8 cellular contexts compared by ENCODE assay signal in genomic region chr11:59560702-59561469, GRCh38. TPM values are rescaled to one million over a fixed set of nuclear protein-coding genes. Genes with fewer than 3 reads are reported as not detected.
DNase-seq lines count a peak whose midpoint lies in the region; ATAC-seq and TF ChIP-seq lines count a peak whose summit lies in the region.

No MANE protein-coding gene starts in this region.

- TF ChIP-seq CTCF in AG10803 (conservative IDR thresholded peaks at IDR 0.05; ENCODE audit: low read length): no peak
- TF ChIP-seq CTCF in lower lobe of right lung (IDR thresholded peaks at IDR 0.05): no peak

- no peaks in the 10 kb centered on the region for H3K9me3 ChIP-seq in lower lobe of right lung

- DNase-seq in AG10803 (ENCODE audit: low read depth) (peak; percentile 74), NCI-H69 (lab: John Stamatoyannopoulos, UW) (peak; percentile 92), ecto neural progenitor cell (ENCODE audit: low spot score) (peak; percentile 89), lower lobe of right lung (peak; percentile 89)
- DNase-seq in activated CD4-positive, alpha-beta T cell treated with anti-CD3 and anti-CD28 coated beads, Interleukin-2, amount 50 U/mL, for 48 hours: peak; percentile 87 to 88
- DNase-seq in stimulated activated CD4-positive, alpha-beta T cell treated with anti-CD3 and anti-CD28 coated beads, Interleukin-4, amount 100 ng/mL, for 48 hours (ENCODE audit: low read depth in 2 of 2): peak; percentile 77 to 79

- intact Hi-C loops in lower lobe of right lung (cut with DNase I): no loop called here

- peak overlapping the region; percentile 74 for H3K27ac ChIP-seq in lower lobe of right lung

- H3K4me3 ChIP-seq in AG10803 (ENCODE audit: low read length) (peak overlapping the region; percentile 99), lower lobe of right lung (peak overlapping the region; percentile 93)

- H3K27me3 ChIP-seq in lower lobe of right lung (ENCODE audit: low read depth): no peaks in the 10 kb centered on the region

- peaks cover 32% of the 10 kb centered on the region for H3K4me1 ChIP-seq in lower lobe of right lung

- peak; percentile 48 for TF ChIP-seq POLR2A in GM19099 (IDR thresholded peaks at IDR 0.05; ENCODE audit: extremely low read depth, insufficient read length, low read depth)

- H3K36me3 ChIP-seq in lower lobe of right lung: no peaks in the 10 kb centered on the region

- ATAC-seq in HG03439 (IDR thresholded peaks at IDR 0.05; ENCODE audit: unreplicated experiment) (peak; percentile 38), lower lobe of right lung (peak; percentile 89 to 92)

RNA-seq across cellular contexts. Expression of gene OR4D9, which starts 49.5 kb away (rescaled TPM):
- not detected for total RNA-seq in lower lobe of right lung

RNA-seq across cellular contexts. Expression of gene OSBP, which starts 54.7 kb away (rescaled TPM):
- total RNA-seq in lower lobe of right lung: 37.7 TPM

RNA-seq across cellular contexts. Expression of gene OR4D11, which starts 57.5 kb away (rescaled TPM):
- not detected for total RNA-seq in lower lobe of right lung

Comparison
In these comparisons a context has a peak if more than half of its experiments do, and no peak if none do; other contexts are left out.
1. Peak in every context shown above with its lines: DNase-seq, ATAC-seq, H3K4me3 ChIP-seq and H3K27ac ChIP-seq.